Comparison of ENCODE assay signal across 18 cellular contexts in genomic region chr12:48279601-48280000, GRCh38.
A peak's percentile ranks its signal among the peaks of the same experiment; 100 is the strongest.
DNase-seq lines count a peak whose midpoint lies in the region; ATAC-seq and TF ChIP-seq lines count a peak whose summit lies in the region.
"Had no signal": no experiment of that assay in that cellular context is flagged by ENCODE, and none has a peak within 500 bp of the region (broad histone marks: within the 10 kb centered on the region; RNA-seq: fewer than 3 reads in every experiment).

No MANE protein-coding gene starts in this region.

- H3K27ac Mint-ChIP-seq in activated CD4-positive, alpha-beta T cell treated with anti-CD3 and anti-CD28 coated beads, Interleukin-2, amount 10 ng/mL, durations not matched to agents 7 days and 5 days, result no peak overlapping the region
- H3K27ac Mint-ChIP-seq: H9 had no signal

- ATAC-seq in GM21619 (IDR thresholded peaks at IDR 0.05; ENCODE audit: unreplicated experiment), result no peak

- H3K4me1 ChIP-seq in parathyroid adenoma, result no peaks in the 10 kb centered on the region
- H3K4me1 ChIP-seq: Peyer's patch had no signal

- TF ChIP-seq CTCF in parathyroid adenoma (IDR thresholded peaks at IDR 0.05), result no peak

- peak overlapping the region; percentile 23 for H2AFZ ChIP-seq in parathyroid adenoma

- H3K9me3 ChIP-seq in parathyroid adenoma (ENCODE audit: control insufficient read depth, low read length), result no peaks in the 10 kb centered on the region
- H3K9me3 ChIP-seq: Peyer's patch had no signal

- H3K27ac ChIP-seq in parathyroid adenoma, result no peak overlapping the region
- H3K27ac ChIP-seq: 22Rv1, Peyer's patch had no signal

- H3K79me2 ChIP-seq in parathyroid adenoma, result no peaks in the 10 kb centered on the region

- H3K9me3 Mint-ChIP-seq in activated CD4-positive, alpha-beta T cell treated with anti-CD3 and anti-CD28 coated beads, Interleukin-2, amount 10 ng/mL, durations not matched to agents 7 days and 5 days, result peaks cover 11% of the 10 kb centered on the region

- no peak overlapping the region for H3K4me3 Mint-ChIP-seq in activated CD4-positive, alpha-beta T cell treated with anti-CD3 and anti-CD28 coated beads, Interleukin-2, amount 10 ng/mL, durations not matched to agents 7 days and 5 days
- H3K4me3 Mint-ChIP-seq: H9 had no signal

- CTCF ChIA-PET in activated CD4-positive, alpha-beta T cell treated with anti-CD3 and anti-CD28 coated beads, Interleukin-2, amount 10 ng/mL, durations not matched to agents 7 days and 5 days (lab: Charles Lee), result interaction anchor here (0.8 to 1.2 kb wide), 4 partner anchors 10 to 516 kb away, joined by 3 read pairs; partner anchors contain the start of gene CCDC184

- H3K4me1 Mint-ChIP-seq in activated CD4-positive, alpha-beta T cell treated with anti-CD3 and anti-CD28 coated beads, Interleukin-2, amount 10 ng/mL, durations not matched to agents 7 days and 5 days, result no peaks in the 10 kb centered on the region

- H3K36me3 ChIP-seq in parathyroid adenoma (ENCODE audit: control insufficient read depth, insufficient read depth, low read length), result no peaks in the 10 kb centered on the region
- H3K36me3 ChIP-seq: BLaER1 treated with 17β-estradiol and CSF1 and Interleukin-3, amounts not matched to agents 10 nM and 100 nM; Peyer's patch had no signal

- H3K27me3 Mint-ChIP-seq in activated CD4-positive, alpha-beta T cell treated with anti-CD3 and anti-CD28 coated beads, Interleukin-2, amount 10 ng/mL, durations not matched to agents 7 days and 5 days, result peaks cover 10% of the 10 kb centered on the region

- no peak overlapping the region for H3K9ac ChIP-seq in parathyroid adenoma

- H3K36me3 Mint-ChIP-seq in activated CD4-positive, alpha-beta T cell treated with anti-CD3 and anti-CD28 coated beads, Interleukin-2, amount 10 ng/mL, durations not matched to agents 7 days and 5 days (ENCODE audit: low read depth), result peaks cover 5% of the 10 kb centered on the region

- POLR2A ChIA-PET in activated CD4-positive, alpha-beta T cell treated with anti-CD3 and anti-CD28 coated beads, Interleukin-2, amount 10 ng/mL, durations not matched to agents 7 days and 5 days (lab: Charles Lee), result no interaction called here

- peak; percentile 9 for DNase-seq in NCI-H748 (lab: John Stamatoyannopoulos, UW; ENCODE audit: unreplicated experiment)
- DNase-seq in NCI-H748 treated with DMSO at 0.1 percent for 48 hours (lab: John Stamatoyannopoulos, UW), result no peak
- peak; percentile 49 for DNase-seq in iPS DF 4.7 (ENCODE audit: extremely low read depth, low spot score)
- no peak for DNase-seq in activated CD4-positive, alpha-beta T cell treated with anti-CD3 and anti-CD28 coated beads, Interleukin-2, amount 10 ng/mL, durations not matched to agents 7 days and 5 days
- DNase-seq in AG20443 (ENCODE audit: low spot score), result no peak
- no peak for DNase-seq in NCI-H2029 (lab: John Stamatoyannopoulos, UW)
- DNase-seq: EL, H9, NCI-H146, NCI-H2107, NCI-H345, NCI-H774, Peyer's patch, SHP77 had no signal

- no peaks in the 10 kb centered on the region for H3K27me3 ChIP-seq in parathyroid adenoma (ENCODE audit: control insufficient read depth, insufficient read depth, low read length)
- H3K27me3 ChIP-seq: BLaER1 treated with 17β-estradiol and CSF1 and Interleukin-3, amounts not matched to agents 10 nM and 100 nM; Peyer's patch had no signal

- no peak overlapping the region for H3K4me2 ChIP-seq in parathyroid adenoma (ENCODE audit: low read length)

- no peak overlapping the region for H3K4me3 ChIP-seq in parathyroid adenoma (ENCODE audit: low read depth, low read length)
- H3K4me3 ChIP-seq: BLaER1 treated with 17β-estradiol and CSF1 and Interleukin-3, amounts not matched to agents 10 nM and 100 nM; Peyer's patch had no signal

Comparison
In these comparisons a context has a peak if more than half of its experiments do, and no peak if none do; other contexts are left out.
1. DNase-seq: peak in NCI-H748 (single experiment) and iPS DF 4.7 (single experiment); none in NCI-H748 treated with DMSO at 0.1 percent for 48 hours (single experiment), activated CD4-positive, alpha-beta T cell treated with anti-CD3 and anti-CD28 coated beads, Interleukin-2, amount 10 ng/mL, durations not matched to agents 7 days and 5 days (single experiment), AG20443 (single experiment) and NCI-H2029 (single experiment).